1 cellular context compared by ENCODE assay signal in the genomic region with DNA sequence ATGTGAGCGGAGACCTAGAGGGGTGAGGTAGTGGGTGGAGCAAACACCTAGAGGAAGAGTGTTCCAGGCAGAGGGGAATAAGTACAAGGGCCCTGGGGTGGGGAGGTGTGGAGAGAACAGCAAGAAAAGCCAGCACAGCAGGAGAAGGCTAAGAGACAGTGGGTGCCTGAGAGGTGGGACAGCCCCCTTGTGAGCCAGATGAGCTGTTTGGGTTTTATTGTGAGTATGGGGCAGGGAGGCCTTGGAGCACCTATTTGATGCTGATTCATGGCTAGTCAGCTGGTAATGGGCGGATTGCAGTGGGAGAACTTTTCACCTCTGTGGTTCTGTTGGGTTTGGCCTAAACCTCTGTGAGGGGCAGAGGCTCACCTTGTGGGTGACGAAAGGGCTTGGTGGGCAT.
TF ChIP-seq lines count a peak whose summit lies in the region.

No MANE protein-coding gene starts in this region.

TF ChIP-seq in HCT116, 20 proteins besides CTCF, POLR2A, EP300 and RAD21 (continued from another document):
- TF ChIP-seq, protein P1, sequence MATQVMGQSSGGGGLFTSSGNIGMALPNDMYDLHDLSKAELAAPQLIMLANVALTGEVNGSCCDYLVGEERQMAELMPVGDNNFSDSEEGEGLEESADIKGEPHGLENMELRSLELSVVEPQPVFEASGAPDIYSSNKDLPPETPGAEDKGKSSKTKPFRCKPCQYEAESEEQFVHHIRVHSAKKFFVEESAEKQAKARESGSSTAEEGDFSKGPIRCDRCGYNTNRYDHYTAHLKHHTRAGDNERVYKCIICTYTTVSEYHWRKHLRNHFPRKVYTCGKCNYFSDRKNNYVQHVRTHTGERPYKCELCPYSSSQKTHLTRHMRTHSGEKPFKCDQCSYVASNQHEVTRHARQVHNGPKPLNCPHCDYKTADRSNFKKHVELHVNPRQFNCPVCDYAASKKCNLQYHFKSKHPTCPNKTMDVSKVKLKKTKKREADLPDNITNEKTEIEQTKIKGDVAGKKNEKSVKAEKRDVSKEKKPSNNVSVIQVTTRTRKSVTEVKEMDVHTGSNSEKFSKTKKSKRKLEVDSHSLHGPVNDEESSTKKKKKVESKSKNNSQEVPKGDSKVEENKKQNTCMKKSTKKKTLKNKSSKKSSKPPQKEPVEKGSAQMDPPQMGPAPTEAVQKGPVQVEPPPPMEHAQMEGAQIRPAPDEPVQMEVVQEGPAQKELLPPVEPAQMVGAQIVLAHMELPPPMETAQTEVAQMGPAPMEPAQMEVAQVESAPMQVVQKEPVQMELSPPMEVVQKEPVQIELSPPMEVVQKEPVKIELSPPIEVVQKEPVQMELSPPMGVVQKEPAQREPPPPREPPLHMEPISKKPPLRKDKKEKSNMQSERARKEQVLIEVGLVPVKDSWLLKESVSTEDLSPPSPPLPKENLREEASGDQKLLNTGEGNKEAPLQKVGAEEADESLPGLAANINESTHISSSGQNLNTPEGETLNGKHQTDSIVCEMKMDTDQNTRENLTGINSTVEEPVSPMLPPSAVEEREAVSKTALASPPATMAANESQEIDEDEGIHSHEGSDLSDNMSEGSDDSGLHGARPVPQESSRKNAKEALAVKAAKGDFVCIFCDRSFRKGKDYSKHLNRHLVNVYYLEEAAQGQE (IDR thresholded peaks at IDR 0.05; ENCODE audit: low read depth), result no peak
- TF ChIP-seq, protein P2, sequence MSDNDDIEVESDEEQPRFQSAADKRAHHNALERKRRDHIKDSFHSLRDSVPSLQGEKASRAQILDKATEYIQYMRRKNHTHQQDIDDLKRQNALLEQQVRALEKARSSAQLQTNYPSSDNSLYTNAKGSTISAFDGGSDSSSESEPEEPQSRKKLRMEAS (IDR thresholded peaks at IDR 0.05), result no peak
- TF ChIP-seq JUND (IDR thresholded peaks at IDR 0.05), result no peak
- TF ChIP-seq, protein P3, sequence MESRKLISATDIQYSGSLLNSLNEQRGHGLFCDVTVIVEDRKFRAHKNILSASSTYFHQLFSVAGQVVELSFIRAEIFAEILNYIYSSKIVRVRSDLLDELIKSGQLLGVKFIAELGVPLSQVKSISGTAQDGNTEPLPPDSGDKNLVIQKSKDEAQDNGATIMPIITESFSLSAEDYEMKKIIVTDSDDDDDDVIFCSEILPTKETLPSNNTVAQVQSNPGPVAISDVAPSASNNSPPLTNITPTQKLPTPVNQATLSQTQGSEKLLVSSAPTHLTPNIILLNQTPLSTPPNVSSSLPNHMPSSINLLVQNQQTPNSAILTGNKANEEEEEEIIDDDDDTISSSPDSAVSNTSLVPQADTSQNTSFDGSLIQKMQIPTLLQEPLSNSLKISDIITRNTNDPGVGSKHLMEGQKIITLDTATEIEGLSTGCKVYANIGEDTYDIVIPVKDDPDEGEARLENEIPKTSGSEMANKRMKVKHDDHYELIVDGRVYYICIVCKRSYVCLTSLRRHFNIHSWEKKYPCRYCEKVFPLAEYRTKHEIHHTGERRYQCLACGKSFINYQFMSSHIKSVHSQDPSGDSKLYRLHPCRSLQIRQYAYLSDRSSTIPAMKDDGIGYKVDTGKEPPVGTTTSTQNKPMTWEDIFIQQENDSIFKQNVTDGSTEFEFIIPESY (IDR thresholded peaks at IDR 0.05; ENCODE audit: extremely low read depth, insufficient replicate concordance, low read length), result no peak
TF ChIP-seq in HCT116: peak in this region for 0.
